8 cellular contexts compared by ENCODE assay signal in the genomic region with DNA sequence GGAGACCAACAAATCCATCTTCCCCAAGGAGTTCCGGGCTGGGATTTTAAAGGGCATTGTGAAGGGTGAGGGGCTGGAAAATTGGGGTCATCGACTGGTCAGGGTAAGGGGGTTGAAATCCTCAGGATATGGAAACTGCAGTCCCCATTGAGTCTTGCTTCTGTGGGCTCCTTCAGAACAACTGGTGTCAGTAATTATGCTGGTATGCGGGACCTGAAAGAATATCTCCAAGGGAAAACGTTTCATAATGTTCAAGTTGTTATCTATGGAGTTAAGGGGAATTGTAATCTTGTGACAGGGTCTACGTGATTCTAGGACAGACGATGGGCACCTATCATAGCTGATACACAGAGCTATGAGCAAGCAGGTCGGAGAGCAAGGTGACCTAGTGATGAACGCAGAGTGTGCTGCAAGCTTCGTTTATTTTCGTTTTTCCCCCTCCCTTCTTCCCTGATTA. TPM values are rescaled to one million over a fixed set of nuclear protein-coding genes. Genes with fewer than 3 reads are reported as not detected.
DNase-seq lines count a peak whose midpoint lies in the region; ATAC-seq and TF ChIP-seq lines count a peak whose summit lies in the region.

No MANE protein-coding gene starts in this region.

- DNase-seq in IMR-90 (no peak), NCI-H1694 treated with DMSO at 0.1 percent for 48 hours (lab: John Stamatoyannopoulos, UW) (no peak), CD1c-positive myeloid dendritic cell (ENCODE audit: extremely low spot score) (no peak), midbrain (lab: John Stamatoyannopoulos, UW) (no peak)
- DNase-seq in natural killer cell treated with Interleukin-12 subunit alpha and Interleukin-12 subunit beta and Interleukin-15 and Interleukin-18, amount 100 ng/mL, for 72 hours (ENCODE audit: low spot score), result no peak

- no peaks in the 10 kb centered on the region for H3K9me3 ChIP-seq in BLaER1 treated with 17β-estradiol and CSF1 and Interleukin-3, amounts not matched to agents 10 nM and 100 nM (replicated peaks in 1 of 11)
- H3K9me3 ChIP-seq in IMR-90 (ENCODE audit: control insufficient read depth, insufficient read depth, low read length), result no peaks in the 10 kb centered on the region

- ATAC-seq in GM21423 (IDR thresholded peaks at IDR 0.05; ENCODE audit: unreplicated experiment) (peak; percentile 17), IMR-90 (ENCODE audit: low read depth) (peak; percentile 8)
- ATAC-seq in natural killer cell treated with Interleukin-12 subunit alpha and Interleukin-12 subunit beta and Interleukin-15 and Interleukin-18, amount 100 ng/mL, for 72 hours, result peak in 1 of 2 donors; percentile 46

- peaks cover 21 to 37% of the 10 kb centered on the region in 2 experiments for H3K79me1 ChIP-seq in IMR-90 (ENCODE audit: low read depth in 1 of 2, low read length in 2 of 2)

- peak overlapping the region; percentile 20 to 99 (median 52); a peak in 15 of 20 replicates for H3K4me3 ChIP-seq in BLaER1 treated with 17β-estradiol and CSF1 and Interleukin-3, amounts not matched to agents 10 nM and 100 nM
- peak overlapping the region; percentile 41 for H3K4me3 ChIP-seq in IMR-90 (ENCODE audit: insufficient read depth, low read depth, low read length)

- TF ChIP-seq RAD21 in IMR-90 (IDR thresholded peaks at IDR 0.05; ENCODE audit: low read length), result no peak

- intact Hi-C loops in IMR-90 (cut with micrococcal nuclease), result no loop called here

- peaks cover 27 to 33% (median 31%) of the 10 kb centered on the region in 11 experiments for H3K36me3 ChIP-seq in BLaER1 treated with 17β-estradiol and CSF1 and Interleukin-3, amounts not matched to agents 10 nM and 100 nM
- H3K36me3 ChIP-seq in IMR-90 (ENCODE audit: control insufficient read depth, insufficient read depth, low read length), result peaks cover 17% of the 10 kb centered on the region

- H4K5ac ChIP-seq in IMR-90 (ENCODE audit: low read depth, low read length), result peak overlapping the region; percentile 92

- dilution Hi-C loops in IMR-90 (cut with HindIII; ENCODE audit: low sequenced_read_pairs, unreplicated experiment), result no loop called here

- H3K9me1 ChIP-seq in IMR-90 (ENCODE audit: insufficient read depth, low read length), result peaks cover 17% of the 10 kb centered on the region

- WGBS in IMR-90 (ENCODE audit: extremely low coverage in 2 of 2, insufficient read length in 1 of 2), 2 experiments, result 11% methylated on average over 3 of the region's 10 CpGs; no CpG with 5 or more reads in 1 of the 2 experiments

- H3K4me1 Mint-ChIP-seq in natural killer cell treated with Interleukin-12 subunit alpha and Interleukin-12 subunit beta and Interleukin-15 and Interleukin-18, amount 100 ng/mL, for 72 hours (ENCODE audit: low read depth in 2 of 2), result peaks cover 25 to 39% of the 10 kb centered on the region in 2 donors

- peak overlapping the region; percentile 74 for H2BK120ac ChIP-seq in IMR-90 (ENCODE audit: low read depth, low read length)

- H4K91ac ChIP-seq in IMR-90 (ENCODE audit: insufficient read depth, low read depth, low read length), result peak overlapping the region; percentile 94

- H3K27ac Mint-ChIP-seq in natural killer cell treated with Interleukin-12 subunit alpha and Interleukin-12 subunit beta and Interleukin-15 and Interleukin-18, amount 100 ng/mL, for 72 hours, result peak overlapping the region; percentile 72 to 97

- POLR2A ChIA-PET in IMR-90 (lab: Charles Lee; ENCODE audit: unreplicated experiment), result no interaction called here

- H3K27ac ChIP-seq in BLaER1 treated with 17β-estradiol and CSF1 and Interleukin-3, amounts not matched to agents 10 nM and 100 nM, result peak overlapping the region; percentile 12 to 79 (median 72); a peak in 21 of 22 replicates
- peak overlapping the region; percentile 85 for H3K27ac ChIP-seq in IMR-90 (ENCODE audit: insufficient read depth, low read length)
- H3K27ac ChIP-seq in cingulate gyrus (ENCODE audit: low read depth, low read length), result peak overlapping the region; percentile 93

- peak overlapping the region; percentile 92 for H2AFZ ChIP-seq in IMR-90 (replicated peaks; ENCODE audit: low read length, poor library complexity)

- in situ Hi-C loops in IMR-90 (cut with MboI; ENCODE audit: low sequenced_read_pairs), result no loop called here

- H3K4me2 ChIP-seq in BLaER1 treated with 17β-estradiol and CSF1 and Interleukin-3, amounts not matched to agents 10 nM and 100 nM, result peak overlapping the region; percentile 70 to 90 (median 80)
- H3K4me2 ChIP-seq in IMR-90 (ENCODE audit: low read depth, low read length), result peak overlapping the region; percentile 92

- TF ChIP-seq CTCF in IMR-90 (conservative IDR thresholded peaks at IDR 0.05; ENCODE audit: low read depth, low read length), result no peak

- H3K9ac ChIP-seq in BLaER1 treated with 17β-estradiol and CSF1 and Interleukin-3, amounts not matched to agents 10 nM and 100 nM, result peak overlapping the region in 10 of 11 experiments; percentile 37 to 92 (median 56); a peak in 18 of 22 replicates
- H3K9ac ChIP-seq in IMR-90 (ENCODE audit: low read depth, low read length), result peak overlapping the region; percentile 84

- TF ChIP-seq POLR2A in IMR-90 (IDR thresholded peaks at IDR 0.05; ENCODE audit: low read depth, low read length), result no peak

- H3K27me3 ChIP-seq in BLaER1 treated with 17β-estradiol and CSF1 and Interleukin-3, amounts not matched to agents 10 nM and 100 nM, result no peaks in the 10 kb centered on the region
- no peaks in the 10 kb centered on the region for H3K27me3 ChIP-seq in IMR-90 (ENCODE audit: control insufficient read depth, insufficient read depth, low read length)

- peak overlapping the region; percentile 80 for H3K18ac ChIP-seq in IMR-90 (ENCODE audit: low read depth, low read length)

- CTCF ChIA-PET in IMR-90 (lab: Yijun Ruan, JAX), result no interaction called here

- H3K4me3 Mint-ChIP-seq in natural killer cell treated with Interleukin-12 subunit alpha and Interleukin-12 subunit beta and Interleukin-15 and Interleukin-18, amount 100 ng/mL, for 72 hours, result peak overlapping the region; percentile 95

- H2BK20ac ChIP-seq in IMR-90 (ENCODE audit: low read depth, low read length), result peak overlapping the region; percentile 67

- H3K9me3 Mint-ChIP-seq in natural killer cell treated with Interleukin-12 subunit alpha and Interleukin-12 subunit beta and Interleukin-15 and Interleukin-18, amount 100 ng/mL, for 72 hours, result no peaks in the 10 kb centered on the region

- no peaks in the 10 kb centered on the region for H3K27me3 Mint-ChIP-seq in natural killer cell treated with Interleukin-12 subunit alpha and Interleukin-12 subunit beta and Interleukin-15 and Interleukin-18, amount 100 ng/mL, for 72 hours

- H3K23ac ChIP-seq in IMR-90 (ENCODE audit: low read depth, low read length), result peak overlapping the region; percentile 99

- H2AK9ac ChIP-seq in IMR-90 (replicated peaks; ENCODE audit: low read depth, low read length, poor library complexity), result peak overlapping the region; percentile 65

- H2BK15ac ChIP-seq in IMR-90 (ENCODE audit: low read depth, low read length), result peak overlapping the region; percentile 95; the same call in 2 of the 3 replicates

- no TSS peak for BruUV-seq in IMR-90 (replicated peaks; lab: Mats Ljungman, UMichigan)

- H3K36me3 Mint-ChIP-seq in natural killer cell treated with Interleukin-12 subunit alpha and Interleukin-12 subunit beta and Interleukin-15 and Interleukin-18, amount 100 ng/mL, for 72 hours, result peaks cover 15% of the 10 kb centered on the region

- H2AK5ac ChIP-seq in IMR-90 (ENCODE audit: low read depth, low read length), result peak overlapping the region; percentile 98

- peaks cover 30 to 82% (median 42%) of the 10 kb centered on the region in 10 experiments for H3K4me1 ChIP-seq in BLaER1 treated with 17β-estradiol and CSF1 and Interleukin-3, amounts not matched to agents 10 nM and 100 nM
- H3K4me1 ChIP-seq in IMR-90 (ENCODE audit: control insufficient read depth, insufficient read depth, low read length), result peaks cover 6% of the 10 kb centered on the region

- H2BK5ac ChIP-seq in IMR-90 (ENCODE audit: low read depth, low read length, poor library complexity, severe bottlenecking), result peak overlapping the region; percentile 90

- peaks cover 3 to 36% (median 8%) of the 10 kb centered on the region in 11 experiments; a peak in 11 of 22 replicates for H4K20me1 ChIP-seq in BLaER1 treated with 17β-estradiol and CSF1 and Interleukin-3, amounts not matched to agents 10 nM and 100 nM
- H4K20me1 ChIP-seq in IMR-90 (ENCODE audit: insufficient read depth, low read length), result peaks cover 7% of the 10 kb centered on the region; the same call in 1 of the 2 replicates

- H3K4ac ChIP-seq in IMR-90 (ENCODE audit: low read depth, low read length), result peak overlapping the region; percentile 97

- H4K8ac ChIP-seq in IMR-90 (ENCODE audit: low read depth in 2 of 2, low read length in 2 of 2), result peak overlapping the region; percentile 94 to 100

- H3K56ac ChIP-seq in IMR-90 (ENCODE audit: extremely low read depth, insufficient read depth, low read length), result peak overlapping the region; percentile 89

- H3K14ac ChIP-seq in IMR-90 (replicated peaks; ENCODE audit: low read depth, low read length), result peak overlapping the region; percentile 96

TF ChIP-seq in IMR-90, 13 proteins besides CTCF, POLR2A, EP300 and RAD21:
- no peak for TF ChIP-seq RCOR1 (IDR thresholded peaks at IDR 0.05; ENCODE audit: insufficient replicate concordance, low read length)
TF ChIP-seq in IMR-90: peak in this region for 0.

RNA-seq across cellular contexts. Expression of a gene that starts 0.5 kb away (rescaled TPM):
- 9.7 and 10.8 TPM in 2 replicates for total RNA-seq in IMR-90 (2012; rRNA removed)
- 42.4 and 47.5 TPM in 2 replicates for polyA plus RNA-seq in IMR-90 (2012; rRNA removed)
- 41.1 and 59.7 TPM in 2 replicates for polyA plus RNA-seq in IMR-90 (2012; cell fraction: cytosol; rRNA removed)
- 54.6 and 103 TPM in 2 replicates for polyA plus RNA-seq in IMR-90 (2012; cell fraction: nucleus; rRNA removed; ENCODE audit: low replicate concordance)
- total RNA-seq in natural killer cell treated with Interleukin-12 subunit alpha and Interleukin-12 subunit beta and Interleukin-15 and Interleukin-18, amount 100 ng/mL, for 72 hours, result 10 to 100 TPM; 33.8 to 46.0 TPM

RNA-seq across cellular contexts. Expression of a gene that starts 36.6 kb away (rescaled TPM):
- 25.3 and 25.5 TPM in 2 replicates for total RNA-seq in IMR-90 (2012; rRNA removed)
- 42.2 and 60.4 TPM in 2 replicates for polyA plus RNA-seq in IMR-90 (2012; rRNA removed)
- 31.0 and 59.1 TPM in 2 replicates for polyA plus RNA-seq in IMR-90 (2012; cell fraction: cytosol; rRNA removed)
- polyA plus RNA-seq in IMR-90 (2012; cell fraction: nucleus; rRNA removed; ENCODE audit: low replicate concordance), result 74.8 and 189 TPM in 2 replicates
- total RNA-seq in natural killer cell treated with Interleukin-12 subunit alpha and Interleukin-12 subunit beta and Interleukin-15 and Interleukin-18, amount 100 ng/mL, for 72 hours, result 100 to 1,000 TPM; 112 to 164 TPM
